Comparison of ENCODE assay signal across 8 cellular contexts in genomic region chr9:133133680-133134418, GRCh38. TPM values are rescaled to one million over a fixed set of nuclear protein-coding genes. Genes with fewer than 3 reads are reported as not detected.
DNase-seq lines count a peak whose midpoint lies in the region; ATAC-seq and TF ChIP-seq lines count a peak whose summit lies in the region.

No MANE protein-coding gene starts in this region.

- no peaks in the 10 kb centered on the region for H3K9me3 Mint-ChIP-seq in endodermal cell

- H3K4me1 Mint-ChIP-seq in endodermal cell: peaks cover 12% of the 10 kb centered on the region

- ATAC-seq in GM19023 (IDR thresholded peaks at IDR 0.05; ENCODE audit: unreplicated experiment) (peak; percentile 88), HG03196 (IDR thresholded peaks at IDR 0.05; ENCODE audit: unreplicated experiment) (peak; percentile 88)

- H3K27me3 ChIP-seq in endodermal cell (ENCODE audit: control insufficient read depth, insufficient read depth, low read length, poor library complexity, severe bottlenecking): no peaks in the 10 kb centered on the region

- peak; percentile 32 for TF ChIP-seq CTCF in endodermal cell (conservative IDR thresholded peaks at IDR 0.05)

- DNase-seq in AG08396 (ENCODE audit: low spot score) (peak; percentile 98), NCI-H69 (lab: John Stamatoyannopoulos, UW) (peak; percentile 97), endodermal cell (peak; percentile 91), mucosa of gallbladder (ENCODE audit: low spot score) (peak; percentile 94)
- DNase-seq in activated CD8-positive, alpha-beta memory T cell treated with anti-CD3 and anti-CD28 coated beads, Interleukin-2, amount 50 U/mL, for 1 hour (ENCODE audit: extremely low read depth): peak; percentile 81
- peak; percentile 61 to 64 for DNase-seq in stimulated activated CD8-positive, alpha-beta memory T cell treated with anti-CD3 and anti-CD28 coated beads, Interleukin-4, amount 100 ng/mL, for 4 hours (ENCODE audit: low read depth in 2 of 2, low spot score in 1 of 2)

- H3K27ac ChIP-seq in endodermal cell (ENCODE audit: low read depth, low read length): peak overlapping the region; percentile 98

- H3K36me3 ChIP-seq in endodermal cell (ENCODE audit: control insufficient read depth, insufficient read depth, low read length): no peaks in the 10 kb centered on the region

- no peaks in the 10 kb centered on the region for H3K9me3 ChIP-seq in endodermal cell (ENCODE audit: control insufficient read depth, low read length)

- 71 to 73% methylated on average over 14 to 21 of the region's 21 CpGs for WGBS in endodermal cell (ENCODE audit: insufficient coverage in 1 of 2, insufficient read length in 1 of 2), 2 experiments

- peaks cover 15% of the 10 kb centered on the region for H3K4me1 ChIP-seq in endodermal cell (ENCODE audit: control insufficient read depth, insufficient read depth, low read length)

- H3K4me3 Mint-ChIP-seq in endodermal cell: no peak overlapping the region

- no peaks in the 10 kb centered on the region for H3K27me3 Mint-ChIP-seq in endodermal cell (ENCODE audit: insufficient read depth)

- peak overlapping the region; percentile 94 for H3K27ac Mint-ChIP-seq in endodermal cell

- H3K9ac ChIP-seq in endodermal cell (ENCODE audit: extremely low read depth, low read length, poor library complexity, severe bottlenecking): peak overlapping the region; percentile 52

- no peak overlapping the region for H3K4me3 ChIP-seq in endodermal cell (ENCODE audit: low read length)

- H3K36me3 Mint-ChIP-seq in endodermal cell (ENCODE audit: low read depth): no peaks in the 10 kb centered on the region

RNA-seq across cellular contexts. Expression of gene RALGDS, which starts 12.8 kb away (rescaled TPM):
- total RNA-seq in endodermal cell: 10 to 100 TPM; 28.0 to 30.7 TPM
- 79.9 TPM for polyA plus RNA-seq in endodermal cell (2013, experiment 1 of 2)
- polyA plus RNA-seq in endodermal cell (2013, experiment 2 of 2): 71.6 TPM
- 50.7 TPM for total RNA-seq in mucosa of gallbladder

RNA-seq across cellular contexts. Expression of gene GBGT1, which starts 29.9 kb away (rescaled TPM):
- 10 to 100 TPM; 28.2 to 29.1 TPM for total RNA-seq in endodermal cell
- polyA plus RNA-seq in endodermal cell (2013, experiment 1 of 2): 7.5 TPM
- 7.8 TPM for polyA plus RNA-seq in endodermal cell (2013, experiment 2 of 2)
- 26.5 TPM for total RNA-seq in mucosa of gallbladder
